Comparison of ENCODE assay signal across 17 cellular contexts in genomic region chr1:83746234-83746633, GRCh38.
DNase-seq lines count a peak whose midpoint lies in the region; ATAC-seq and TF ChIP-seq lines count a peak whose summit lies in the region.
"Had no signal": no experiment of that assay in that cellular context is flagged by ENCODE, and none has a peak within 500 bp of the region (broad histone marks: within the 10 kb centered on the region; RNA-seq: fewer than 3 reads in every experiment).

No MANE protein-coding gene starts in this region.

- DNase-seq in GM10248 (ENCODE audit: extremely low spot score): peak; percentile 8
- no peak for DNase-seq in spleen
- no peak for DNase-seq in H7
- DNase-seq in AML-193 (lab: John Stamatoyannopoulos, UW): no peak
- DNase-seq in activated CD4-positive, alpha-beta T cell treated with anti-CD3 and anti-CD28 coated beads, Interleukin-2, amount 50 U/mL, for 4 hours: no peak
- DNase-seq: Caco-2; mesendoderm; NCI-H748 treated with DMSO at 0.1 percent for 48 hours; pancreas; stimulated activated CD8-positive, alpha-beta memory T cell treated with anti-CD3 and anti-CD28 coated beads, Interleukin-4, amount 100 ng/mL, for 48 hours; upper lobe of right lung had no signal

- TF ChIP-seq POLR2A in spleen (IDR thresholded peaks at IDR 0.05): no peak

- no peak for TF ChIP-seq CTCF in GM10248 (IDR thresholded peaks at IDR 0.05; ENCODE audit: control extremely low read depth, extremely low read depth, low read depth, missing control alignments)
- no peak for TF ChIP-seq CTCF in spleen (IDR thresholded peaks at IDR 0.05 in 8 of 11, conservative IDR thresholded peaks at IDR 0.05 in 3 of 11)

- no peaks in the 10 kb centered on the region for H3K4me1 ChIP-seq in spleen
- H3K4me1 ChIP-seq: esophagus muscularis mucosa, SJSA1, upper lobe of right lung had no signal

- ATAC-seq in GM19328 (IDR thresholded peaks at IDR 0.05; ENCODE audit: unreplicated experiment): peak; percentile 89
- peak; percentile 93 for ATAC-seq in HG02870 (IDR thresholded peaks at IDR 0.05; ENCODE audit: unreplicated experiment)
- peak; percentile 70 for ATAC-seq in HG03575 (IDR thresholded peaks at IDR 0.05; ENCODE audit: extremely low read depth, insufficient number of reproducible peaks, low FRiP score, unreplicated experiment)
- ATAC-seq: HCT116, pancreas, upper lobe of right lung had no signal

- intact Hi-C loops in spleen (cut with DNase I; ENCODE audit: low total_unique reads): no loop called here

- H3K4me3 ChIP-seq in spleen (no peak overlapping the region), H7 (ENCODE audit: insufficient read depth, low read depth, low read length) (no peak overlapping the region)
- H3K4me3 ChIP-seq: esophagus muscularis mucosa, pancreas, SJSA1, upper lobe of right lung had no signal

- no peaks in the 10 kb centered on the region for H3K9me3 ChIP-seq in spleen
- H3K9me3 ChIP-seq: Caco-2, esophagus muscularis mucosa, pancreas, SJSA1, upper lobe of right lung had no signal

- CTCF ChIA-PET in GM10248 (lab: Yijun Ruan, JAX): no interaction called here

- H3K27ac ChIP-seq in spleen: no peak overlapping the region
- H3K27ac ChIP-seq: esophagus muscularis mucosa, pancreas, SJSA1, upper lobe of right lung had no signal

- WGBS in spleen, 5 donors: 67 to 82% (median 74%) methylated on average over 5 of the region's 5 CpGs

- no peaks in the 10 kb centered on the region for H3K36me3 ChIP-seq in spleen
- no peaks in the 10 kb centered on the region for H3K36me3 ChIP-seq in H7 (replicated peaks; ENCODE audit: control insufficient read depth, insufficient read depth, low read length)
- H3K36me3 ChIP-seq: esophagus muscularis mucosa, pancreas, SJSA1, upper lobe of right lung had no signal

- H3K27me3 ChIP-seq in spleen (replicated peaks in 1 of 7) (no peaks in the 10 kb centered on the region), H7 (ENCODE audit: control insufficient read depth, insufficient read depth, low read length) (no peaks in the 10 kb centered on the region)
- H3K27me3 ChIP-seq: esophagus muscularis mucosa, pancreas, SJSA1, upper lobe of right lung had no signal

- POLR2A ChIA-PET in GM10248 (lab: Yijun Ruan, JAX): no interaction called here
